12 cellular contexts compared by ENCODE assay signal in the genomic region with DNA sequence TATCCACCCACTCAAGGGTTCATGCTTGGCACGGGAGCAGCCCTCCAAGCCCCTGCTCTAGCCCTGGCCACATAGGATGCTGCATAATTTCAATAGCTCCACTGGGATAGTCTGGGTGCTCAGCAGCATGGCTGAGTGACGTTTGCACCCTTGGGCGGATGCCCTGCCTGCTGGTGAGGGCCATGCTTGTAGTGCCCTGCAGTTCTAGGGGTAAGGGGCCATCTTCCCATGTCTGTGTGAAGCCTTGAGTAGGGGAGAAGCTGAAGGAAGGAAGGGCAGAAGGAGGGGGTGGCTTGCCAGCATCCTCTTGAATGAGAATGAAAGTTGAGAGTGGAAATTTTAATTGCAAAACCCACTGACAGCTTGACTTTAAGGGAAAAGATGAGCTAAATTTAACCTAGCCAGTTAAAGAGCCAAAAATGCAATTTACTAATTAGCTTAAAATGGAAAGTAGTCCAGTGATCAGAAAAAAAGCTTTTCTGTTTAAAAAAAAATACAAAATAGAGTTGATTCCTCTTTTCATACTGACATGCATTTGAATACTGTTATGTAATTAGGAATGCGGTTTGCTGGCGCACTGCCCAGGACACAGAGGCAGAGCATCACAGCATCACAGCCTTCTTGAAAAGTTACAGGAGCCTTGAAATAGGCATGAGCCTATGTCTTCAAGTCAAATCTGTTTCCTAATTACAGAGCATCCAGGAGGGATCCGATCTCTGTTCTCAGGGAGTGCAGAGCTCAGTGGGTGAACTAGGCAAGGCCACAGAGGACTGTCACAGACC. TPM values are rescaled to one million over a fixed set of nuclear protein-coding genes. Genes with fewer than 3 reads are reported as not detected.
DNase-seq lines count a peak whose midpoint lies in the region; ATAC-seq and TF ChIP-seq lines count a peak whose summit lies in the region.
"Had no signal": no experiment of that assay in that cellular context is flagged by ENCODE, and none has a peak within 500 bp of the region (broad histone marks: within the 10 kb centered on the region; RNA-seq: fewer than 3 reads in every experiment).

No MANE protein-coding gene starts in this region.

- intact Hi-C loops in body of pancreas (cut with DNase I): no loop called here

- TF ChIP-seq CTCF in body of pancreas (IDR thresholded peaks at IDR 0.05) (no peak), osteoblast (IDR thresholded peaks at IDR 0.05; ENCODE audit: extremely low read depth, low read depth, low read length) (no peak)

- H3K27me3 ChIP-seq in body of pancreas (no peaks in the 10 kb centered on the region), osteoblast (ENCODE audit: insufficient read depth, low read length) (no peaks in the 10 kb centered on the region)

- H3K36me3 ChIP-seq in body of pancreas (replicated peaks in 1 of 2; ENCODE audit: insufficient read depth in 1 of 2, low read depth in 2 of 2): no peaks in the 10 kb centered on the region
- H3K36me3 ChIP-seq in osteoblast (ENCODE audit: insufficient read depth, low read length): no peaks in the 10 kb centered on the region

- H3K27ac ChIP-seq in body of pancreas (no peak overlapping the region), osteoblast (ENCODE audit: low read depth, low read length) (no peak overlapping the region)

- no peak for ATAC-seq in body of pancreas
- no peak for ATAC-seq in HG03175 (IDR thresholded peaks at IDR 0.05; ENCODE audit: unreplicated experiment)
- ATAC-seq: CD8-positive, alpha-beta T cell had no signal

- no peaks in the 10 kb centered on the region for H4K20me1 ChIP-seq in osteoblast (ENCODE audit: insufficient read depth, low read length)

- H3K4me3 ChIP-seq in body of pancreas (no peak overlapping the region), osteoblast (ENCODE audit: insufficient read depth, low read length) (no peak overlapping the region)

- peak; percentile 61 for DNase-seq in Ammon's horn (ENCODE audit: low spot score)
- DNase-seq in MV-4-11 (lab: John Stamatoyannopoulos, UW): peak; percentile 68
- DNase-seq in body of pancreas: peak in 3 of 4 donors; percentile 41 to 48 (median 46)
- peak; percentile 59 for DNase-seq in middle frontal gyrus (ENCODE audit: extremely low spot score, low spot score)
- DNase-seq in stimulated activated naive CD4-positive, alpha-beta T cell (lab: John Stamatoyannopoulos, UW): no peak
- no peak for DNase-seq in osteoblast (ENCODE audit: insufficient read length, low spot score, missing footprints)
- no peak for DNase-seq in NAMALWA (ENCODE audit: low spot score)
- DNase-seq: activated T-cell treated with anti-CD3 and anti-CD28 coated beads, Interleukin-2, amount 50 U/mL, for 24 hours; CD8-positive, alpha-beta T cell; effector CD8-positive, alpha-beta T cell; NCI-H1436 had no signal

- H3K4me1 ChIP-seq in body of pancreas: no peaks in the 10 kb centered on the region
- peaks cover 26% of the 10 kb centered on the region for H3K4me1 ChIP-seq in osteoblast (ENCODE audit: insufficient read depth, low read length)

- no peak overlapping the region for H3K4me2 ChIP-seq in osteoblast (ENCODE audit: insufficient read depth, low read length)

- 57 to 60% methylated on average over 6 of the region's 6 CpGs for WGBS in body of pancreas, 2 donors

- no peak overlapping the region for H2AFZ ChIP-seq in osteoblast (ENCODE audit: low read length)

- no peaks in the 10 kb centered on the region for H3K9me3 ChIP-seq in body of pancreas
- H3K9me3 ChIP-seq in osteoblast (ENCODE audit: low read depth, low read length): peaks cover 3% of the 10 kb centered on the region

- no peaks in the 10 kb centered on the region for H3K79me2 ChIP-seq in osteoblast (ENCODE audit: insufficient read depth, low read length)

- no peak for TF ChIP-seq POLR2A in body of pancreas (IDR thresholded peaks at IDR 0.05)

RNA-seq across cellular contexts. Expression of gene EML1, which starts 18.5 kb away (rescaled TPM):
- 10 to 100 TPM; 23.6 to 34.6 TPM for total RNA-seq in body of pancreas
- 38.0 and 46.7 TPM in 2 replicates for total RNA-seq in osteoblast
- total RNA-seq: CD8-positive, alpha-beta T cell had no signal

Comparison
In these comparisons a context has a peak if more than half of its experiments do, and no peak if none do; other contexts are left out.
1. DNase-seq: peak in Ammon's horn (single experiment), MV-4-11 (single experiment), body of pancreas (3 of 4) and middle frontal gyrus (single experiment); none in stimulated activated naive CD4-positive, alpha-beta T cell (0 of 6), osteoblast (single experiment) and NAMALWA (single experiment).